ENCODE assay signal across 8 cellular contexts in the genomic region with DNA sequence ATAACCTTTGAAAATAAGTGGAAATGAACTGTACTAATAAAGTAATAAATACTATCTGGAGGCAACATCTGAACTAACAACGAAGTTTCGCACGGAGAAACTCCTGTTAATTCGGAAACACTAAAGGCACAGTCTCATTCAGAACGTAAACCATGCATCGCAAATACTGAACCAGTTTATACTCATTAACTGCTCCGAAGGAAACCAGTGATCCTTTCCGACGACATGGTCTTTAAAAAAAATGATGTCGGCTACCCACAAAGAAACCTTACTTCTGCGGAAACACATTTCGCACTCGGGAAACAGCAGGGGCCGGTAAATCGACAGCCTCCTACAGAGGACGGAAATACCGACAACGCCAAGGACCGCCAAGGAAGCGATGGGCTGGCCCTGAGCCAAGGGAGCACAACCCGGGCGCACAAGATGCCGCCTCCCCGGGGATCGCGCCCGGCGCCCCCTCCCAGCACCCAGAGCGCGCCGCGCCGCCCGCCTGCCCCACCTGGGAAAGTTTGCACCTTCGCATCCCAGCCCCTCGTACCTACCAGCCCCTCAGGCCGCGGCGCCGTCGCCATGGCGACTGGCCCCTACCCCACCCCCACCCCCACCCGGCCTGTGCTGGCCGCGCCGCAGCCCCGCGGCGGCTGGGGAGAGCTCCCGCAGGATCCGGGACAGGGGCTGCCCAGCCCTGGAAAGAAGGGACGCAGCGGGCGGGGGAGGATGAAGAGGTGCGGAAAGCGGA. TPM values are rescaled to one million over a fixed set of nuclear protein-coding genes. Genes with fewer than 3 reads are reported as not detected.
DNase-seq lines count a peak whose midpoint lies in the region; ATAC-seq and TF ChIP-seq lines count a peak whose summit lies in the region.

No MANE protein-coding gene starts in this region.

- ATAC-seq in GM21717 (IDR thresholded peaks at IDR 0.05; ENCODE audit: unreplicated experiment) = peak; percentile 40
- peak; percentile 58 for ATAC-seq in stimulated activated naive CD8-positive, alpha-beta T cell treated with anti-CD3 and anti-CD28 coated beads, Interleukin-15, Interleukin-2, amounts not matched to agents 100 U/mL and 50 U/mL, for 24 hours

- H3K27me3 Mint-ChIP-seq in IgD-negative memory B cell = no peaks in the 10 kb centered on the region
- no peaks in the 10 kb centered on the region for H3K27me3 Mint-ChIP-seq in nephron progenitor cell (ENCODE audit: low read depth, poor library complexity)

- DNase-seq in D341Med (ENCODE audit: low spot score) = peak; percentile 85
- DNase-seq in RKO (ENCODE audit: low spot score) = peak; percentile 84
- DNase-seq in activated T-helper 1 cell treated with anti-CD3 and anti-CD28 coated beads, Interleukin-2, amount 50 U/mL, for 16 hours (ENCODE audit: low read depth in 1 of 2, low spot score in 1 of 2) = peak; percentile 48 to 66
- DNase-seq in fibroblast of peridontal ligament (ENCODE audit: extremely low read depth) = peak; percentile 41
- DNase-seq in nephron progenitor cell = peak; percentile 80
- peak; percentile 82 for DNase-seq in stimulated activated naive CD8-positive, alpha-beta T cell treated with anti-CD3 and anti-CD28 coated beads, Interleukin-15, Interleukin-2, amounts not matched to agents 100 U/mL and 50 U/mL, for 24 hours

- H3K4me1 Mint-ChIP-seq in IgD-negative memory B cell (peaks cover 33 to 46% (median 39%) of the 10 kb centered on the region in 3 donors), nephron progenitor cell (peaks cover 38% of the 10 kb centered on the region)

- peak overlapping the region; percentile 90 to 98 (median 95) for H3K4me3 Mint-ChIP-seq in IgD-negative memory B cell
- H3K4me3 Mint-ChIP-seq in nephron progenitor cell = peak overlapping the region; percentile 89

- H3K27ac Mint-ChIP-seq in IgD-negative memory B cell = peak overlapping the region; percentile 87 to 96 (median 91)
- peak overlapping the region; percentile 97 for H3K27ac Mint-ChIP-seq in nephron progenitor cell

- peaks cover 2% of the 10 kb centered on the region for H3K36me3 Mint-ChIP-seq in IgD-negative memory B cell
- peaks cover 33% of the 10 kb centered on the region for H3K36me3 Mint-ChIP-seq in nephron progenitor cell (ENCODE audit: low read depth)

- no peak for TF ChIP-seq CTCF in nephron progenitor cell (IDR thresholded peaks at IDR 0.05)

- no peaks in the 10 kb centered on the region for H3K9me3 Mint-ChIP-seq in IgD-negative memory B cell
- H3K9me3 Mint-ChIP-seq in nephron progenitor cell = peaks cover 19% of the 10 kb centered on the region

RNA-seq across cellular contexts. Expression of a gene that starts 0.7 kb away (rescaled TPM):
- polyA plus RNA-seq in IgD-negative memory B cell = 35.7 TPM

RNA-seq across cellular contexts. Expression of a gene that starts 37.6 kb away (rescaled TPM):
- 2,785 TPM for polyA plus RNA-seq in IgD-negative memory B cell

RNA-seq across cellular contexts. Expression of a gene that starts 41.7 kb away (rescaled TPM):
- polyA plus RNA-seq in IgD-negative memory B cell = 14.5 TPM

RNA-seq across cellular contexts. Expression of a gene that starts 43.7 kb away (rescaled TPM):
- polyA plus RNA-seq in IgD-negative memory B cell = 0.93 TPM

Comparison
In these comparisons a context has a peak if more than half of its experiments do, and no peak if none do; other contexts are left out.
1. Peak in every context shown above with its lines: DNase-seq and ATAC-seq.